9 cellular contexts compared by ENCODE assay signal in genomic region chr2:130837175-130837810, GRCh38. TPM values are rescaled to one million over a fixed set of nuclear protein-coding genes. Genes with fewer than 3 reads are reported as not detected.
DNase-seq lines count a peak whose midpoint lies in the region; ATAC-seq and TF ChIP-seq lines count a peak whose summit lies in the region.
"Had no signal": no experiment of that assay in that cellular context is flagged by ENCODE, and none has a peak within 500 bp of the region (broad histone marks: within the 10 kb centered on the region; RNA-seq: fewer than 3 reads in every experiment).

No MANE protein-coding gene starts in this region.

- peaks cover 21% of the 10 kb centered on the region for H3K27me3 Mint-ChIP-seq in HFFc6 (ENCODE audit: insufficient read depth)

- no peaks in the 10 kb centered on the region for H3K9me3 ChIP-seq in esophagus (ENCODE audit: control insufficient read depth in 2 of 2, insufficient read depth in 1 of 2, low read depth in 1 of 2, low read length in 1 of 2)
- H3K9me3 ChIP-seq in prostate gland = no peaks in the 10 kb centered on the region

- 3% methylated on average over 52 to 53 of the region's 53 CpGs for WGBS in esophagus, 2 donors
- 3% methylated on average over 25 of the region's 53 CpGs for WGBS in prostate gland

- no peak for TF ChIP-seq CTCF in prostate gland (IDR thresholded peaks at IDR 0.05)
- no peak for TF ChIP-seq CTCF in GM10266 (IDR thresholded peaks at IDR 0.05; ENCODE audit: control insufficient read depth, insufficient read depth, low read depth, missing control alignments)
- TF ChIP-seq CTCF in HFFc6 (IDR thresholded peaks at IDR 0.05) = no peak

- H3K27ac ChIP-seq in esophagus (ENCODE audit: low read depth in 2 of 2, low read length in 1 of 2) (peak overlapping the region; percentile 43 to 57), prostate gland (no peak overlapping the region)

- H3K9me3 Mint-ChIP-seq in HFFc6 = no peaks in the 10 kb centered on the region; the same call in 1 of the 2 replicates

- H3K4me1 Mint-ChIP-seq in HFFc6 (ENCODE audit: low read depth) = no peaks in the 10 kb centered on the region

- H3K36me3 Mint-ChIP-seq in HFFc6 (ENCODE audit: low read depth) = no peaks in the 10 kb centered on the region

- H3K4me1 ChIP-seq in esophagus (ENCODE audit: control insufficient read depth in 2 of 2, insufficient read depth in 2 of 2, low read length in 1 of 2) = peaks cover 0 to 6% of the 10 kb centered on the region in 2 donors
- no peaks in the 10 kb centered on the region for H3K4me1 ChIP-seq in prostate gland (replicated peaks)

- intact Hi-C loops in prostate gland (cut with DNase I) = no loop called here

- DNase-seq in NCI-H526 treated with DMSO at 0.1 percent for 48 hours (lab: John Stamatoyannopoulos, UW) (peak; percentile 23), prostate gland (ENCODE audit: low spot score) (no peak), GM10266 (ENCODE audit: extremely low spot score) (no peak), HFFc6 (no peak), globus pallidus (ENCODE audit: low spot score) (no peak)
- DNase-seq: NCI-H1436 treated with DMSO at 0.1 percent for 48 hours had no signal

- H3K27me3 ChIP-seq in esophagus (ENCODE audit: control insufficient read depth in 1 of 2, insufficient read depth in 2 of 2, low read length in 2 of 2) = no peaks in the 10 kb centered on the region
- no peaks in the 10 kb centered on the region for H3K27me3 ChIP-seq in prostate gland (replicated peaks; ENCODE audit: insufficient read depth)

- no peak for TF ChIP-seq POLR2A in prostate gland (IDR thresholded peaks at IDR 0.05)

- H3K27ac Mint-ChIP-seq in HFFc6 = no peak overlapping the region

- H3K4me3 ChIP-seq in esophagus (ENCODE audit: low read depth in 1 of 2, low read length in 2 of 2) = peak overlapping the region; percentile 66 to 81
- peak overlapping the region; percentile 28 to 36 for H3K4me3 ChIP-seq in prostate gland

- H3K36me3 ChIP-seq in esophagus (ENCODE audit: control insufficient read depth in 2 of 2, insufficient read depth in 2 of 2, low read length in 1 of 2) = no peaks in the 10 kb centered on the region
- no peaks in the 10 kb centered on the region for H3K36me3 ChIP-seq in prostate gland

- no peak overlapping the region for H3K4me3 Mint-ChIP-seq in HFFc6

- peak; percentile 13 for ATAC-seq in GM18517 (IDR thresholded peaks at IDR 0.05; ENCODE audit: unreplicated experiment)
- ATAC-seq in GM18861 (IDR thresholded peaks at IDR 0.05; ENCODE audit: unreplicated experiment) = no peak

RNA-seq across cellular contexts. Expression of gene ARHGEF4, which starts 0.6 kb away (rescaled TPM):
- polyA plus RNA-seq in esophagus = 10 to 100 TPM; 32.2 to 98.9 TPM
- 10 to 100 TPM in 1 of 2 donors, 1 to 10 TPM in 1; 9.6 to 56.0 TPM for total RNA-seq in prostate gland
- 1 to 10 TPM in 5 of 6 experiments, under 1 TPM in 1; 0.94 to 2.2 (median 1.4) TPM for total RNA-seq in HFFc6 (2021; fragmentation: NEBNext Ultra II Directional; extraction: Animal tissue kit (Norgen Biotek cat#: 25700))

Comparison
In these comparisons a context has a peak if more than half of its experiments do, and no peak if none do; other contexts are left out.
1. H3K27ac ChIP-seq: peak in esophagus (2 of 2); none in prostate gland (0 of 2).